Comparison of ENCODE assay signal across 8 cellular contexts in the genomic region with DNA sequence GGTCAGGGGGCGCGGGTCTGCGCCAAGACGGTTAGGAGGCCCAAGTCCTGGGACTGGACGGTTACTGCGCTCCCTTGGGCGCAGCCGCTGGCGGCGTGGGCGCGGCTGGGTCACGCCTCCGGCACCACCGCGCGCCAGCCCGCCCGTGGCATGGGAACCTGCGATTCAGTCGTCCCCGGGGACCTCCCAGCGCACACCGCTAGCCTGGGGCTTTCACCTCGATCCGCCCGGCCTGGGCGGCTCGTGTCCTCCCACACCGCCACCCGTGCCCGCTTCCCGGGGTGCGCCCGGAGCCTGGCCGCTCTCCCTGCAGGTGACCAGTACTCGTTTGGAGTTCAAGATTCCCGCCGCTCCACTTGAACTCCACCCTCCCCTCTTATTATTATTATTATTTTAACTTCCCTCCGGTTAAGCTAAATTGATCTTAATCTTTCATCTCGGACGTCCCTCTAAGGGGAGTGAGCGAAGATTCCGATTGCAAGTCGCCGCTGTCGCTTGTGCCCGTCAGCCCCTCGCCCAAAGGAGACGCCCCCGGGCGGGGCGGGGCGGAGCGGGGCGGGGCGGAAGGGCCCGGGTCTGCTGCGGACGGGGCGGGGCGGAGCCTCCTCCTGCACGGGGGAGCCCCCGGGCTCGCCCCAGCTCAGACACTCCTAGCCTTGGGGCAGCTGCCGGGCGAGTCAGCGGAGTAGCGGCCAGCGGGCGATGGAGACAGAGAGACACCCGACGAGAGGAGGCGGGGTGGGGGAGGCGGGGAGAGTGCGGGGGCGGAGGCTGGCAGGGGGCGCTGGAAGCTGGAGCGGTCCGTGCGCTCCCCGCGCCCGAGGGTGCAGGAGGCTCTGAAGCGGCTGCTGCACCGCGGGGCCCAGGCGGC. TPM values are rescaled to one million over a fixed set of nuclear protein-coding genes. Genes with fewer than 3 reads are reported as not detected.
DNase-seq lines count a peak whose midpoint lies in the region; ATAC-seq and TF ChIP-seq lines count a peak whose summit lies in the region.

A gene with protein sequence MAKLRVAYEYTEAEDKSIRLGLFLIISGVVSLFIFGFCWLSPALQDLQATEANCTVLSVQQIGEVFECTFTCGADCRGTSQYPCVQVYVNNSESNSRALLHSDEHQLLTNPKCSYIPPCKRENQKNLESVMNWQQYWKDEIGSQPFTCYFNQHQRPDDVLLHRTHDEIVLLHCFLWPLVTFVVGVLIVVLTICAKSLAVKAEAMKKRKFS (plus strand): TSS at position 643 of the 871 bp plus-strand sequence. CDS start 445 bp downstream, outside the sequence.

- H3K4me3 ChIP-seq in GM08714 (ENCODE audit: low read length) (peak within 1 kb of the TSS; percentile 70), gastrocnemius medialis (peak within 1 kb of the TSS; percentile 60 to 83 (median 74))

- peaks cover 5 to 12% of the 10 kb centered on the region in 2 donors for H3K4me1 ChIP-seq in gastrocnemius medialis

- DNase-seq in HEK293T (ENCODE audit: extremely low spot score) (peak; percentile 77), NAMALWA (ENCODE audit: low spot score) (peak; percentile 91), T-helper 2 cell (peak; percentile 54 to 68 (median 62)), hypothalamus (lab: John Stamatoyannopoulos, UW) (peak in 49 of 51 donors; percentile 15 to 86 (median 59)), gastrocnemius medialis (peak in 1 of 2 donors; percentile 20), ureter (ENCODE audit: low spot score) (no peak)

- H3K36me3 ChIP-seq in gastrocnemius medialis: no peaks in the 10 kb centered on the region

- no peak for TF ChIP-seq POLR2A in gastrocnemius medialis (IDR thresholded peaks at IDR 0.05)

- no peak for TF ChIP-seq CTCF in gastrocnemius medialis (IDR thresholded peaks at IDR 0.05 in 4 of 5, conservative IDR thresholded peaks at IDR 0.05 in 1 of 5)

- no peaks in the 10 kb centered on the region for H3K9me3 ChIP-seq in gastrocnemius medialis

- POLR2A ChIA-PET in HEK293T (lab: Yijun Ruan, JAX): no interaction called here

- intact Hi-C loops in gastrocnemius medialis (cut with DNase I; ENCODE audit: low total_unique reads): loop anchor here (5.0 kb wide), 1 partner anchor 124 kb away; the partner anchor contains the start of gene CNOT2

- H3K27ac ChIP-seq in angular gyrus (ENCODE audit: low read depth, low read length): peak within 1 kb of the TSS; percentile 82
- peak within 1 kb of the TSS in 3 of 4 donors; percentile 16 to 56 (median 47) for H3K27ac ChIP-seq in gastrocnemius medialis

- in situ Hi-C loops in gastrocnemius medialis (cut with MboI; ENCODE audit: low sequenced_read_pairs in 4 of 4): no loop called here

- ATAC-seq in gastrocnemius medialis: peak; percentile 34 to 64

- CTCF ChIA-PET in HEK293T (lab: Yijun Ruan, JAX): no interaction called here

- peaks cover 20 to 34% (median 33%) of the 10 kb centered on the region in 3 donors for H3K27me3 ChIP-seq in gastrocnemius medialis

TF ChIP-seq in HEK293T, 16 proteins besides CTCF, POLR2A, EP300 and RAD21:
- TF ChIP-seq FOXM1 (IDR thresholded peaks at IDR 0.05; ENCODE audit: borderline replicate concordance) (no peak), PKNOX1 (IDR thresholded peaks at IDR 0.05) (peak; percentile 30; the same call in 1 of the 2 replicates), BHLHE40 (IDR thresholded peaks at IDR 0.05; ENCODE audit: borderline replicate concordance) (no peak)

RNA-seq across cellular contexts. Expression of the gene that starts here (rescaled TPM):
- total RNA-seq in gastrocnemius medialis (1 to 10 TPM in 3 of 4 donors, under 1 TPM in 1; 0.71 to 1.4 (median 1.3) TPM), ureter (0.44 TPM)
